In genomic region chr13:40966298-40966697, GRCh38 we compare ENCODE assay signal across 2 cellular contexts.
TF ChIP-seq lines count a peak whose summit lies in the region.

No MANE protein-coding gene starts in this region.

TF ChIP-seq in GM12878, 131 proteins besides CTCF, POLR2A, EP300 and RAD21:
- TF ChIP-seq JUNB (IDR thresholded peaks at IDR 0.05): no peak
- TF ChIP-seq RELA (IDR thresholded peaks at IDR 0.05; ENCODE audit: borderline replicate concordance, partially characterized antibody): no peak
- no peak for TF ChIP-seq ZBTB40 (IDR thresholded peaks at IDR 0.05; ENCODE audit: borderline replicate concordance)
- TF ChIP-seq PRDM15 (CRISPR knock-in tag; IDR thresholded peaks at IDR 0.05): no peak
- no peak for TF ChIP-seq MYC (IDR thresholded peaks at IDR 0.05; ENCODE audit: insufficient read depth, insufficient read length, insufficient replicate concordance, low read length, severe bottlenecking)
- 0 out of 2 replicates have a peak, but pooled peaks have one; percentile 12 for TF ChIP-seq SPI1 (IDR thresholded peaks at IDR 0.05; ENCODE audit: borderline replicate concordance, insufficient read depth, low read depth, low read length)
- TF ChIP-seq CEBPZ (IDR thresholded peaks at IDR 0.05; ENCODE audit: low read depth, low read length): no peak
- TF ChIP-seq RUNX3 (IDR thresholded peaks at IDR 0.05; ENCODE audit: low read length): 0 out of 2 replicates have a peak, but pooled peaks have one; percentile 17
- no peak for TF ChIP-seq NRF1 (conservative IDR thresholded peaks at IDR 0.05; ENCODE audit: low read depth, low read length)
- no peak for TF ChIP-seq NFIC (IDR thresholded peaks at IDR 0.05; ENCODE audit: low read depth, low read length)
- TF ChIP-seq BCL3 (IDR thresholded peaks at IDR 0.05; ENCODE audit: borderline replicate concordance, insufficient read depth, low read depth, low read length, poor library complexity, severe bottlenecking): no peak
- TF ChIP-seq HDGF (IDR thresholded peaks at IDR 0.05): no peak

TF ChIP-seq in GM23338, 12 proteins besides CTCF, POLR2A, EP300 and RAD21:
- TF ChIP-seq CREB1 (CRISPR knock-in tag; IDR thresholded peaks at IDR 0.05; ENCODE audit: low read depth) (no peak), ZNF114 (CRISPR knock-in tag; IDR thresholded peaks at IDR 0.05) (no peak), EZH2 (IDR thresholded peaks at IDR 0.05; ENCODE audit: low read depth, unreplicated experiment) (no peak), POLR2AphosphoS5 (IDR thresholded peaks at IDR 0.05; ENCODE audit: low read depth) (no peak), EZH2phosphoT487 (IDR thresholded peaks at IDR 0.05; ENCODE audit: unreplicated experiment) (no peak), NANOG (IDR thresholded peaks at IDR 0.05; ENCODE audit: borderline replicate concordance) (no peak), STAT1 (IDR thresholded peaks at IDR 0.05; ENCODE audit: unreplicated experiment) (no peak), ETS1 (IDR thresholded peaks at IDR 0.05) (no peak), ZNF462 (CRISPR knock-in tag; IDR thresholded peaks at IDR 0.05) (no peak), JUNB (IDR thresholded peaks at IDR 0.05; ENCODE audit: unreplicated experiment) (no peak), ZNF331 (CRISPR knock-in tag; IDR thresholded peaks at IDR 0.05; ENCODE audit: low read depth) (no peak), REST (IDR thresholded peaks at IDR 0.05; ENCODE audit: unreplicated experiment) (no peak)
